Comparison of ENCODE assay signal across 1 cellular context in genomic region chr3:111907151-111907550, GRCh38.
TF ChIP-seq lines count a peak whose summit lies in the region.

No MANE protein-coding gene starts in this region.

TF ChIP-seq in HCT116, 20 proteins besides CTCF, POLR2A, EP300 and RAD21 (continued from another document):
- TF ChIP-seq MAX (IDR thresholded peaks at IDR 0.05) (no peak), SP1 (IDR thresholded peaks at IDR 0.05; ENCODE audit: low read depth) (no peak), SIN3A (IDR thresholded peaks at IDR 0.05; ENCODE audit: low read depth) (no peak), ZBTB33 (IDR thresholded peaks at IDR 0.05; ENCODE audit: extremely low read depth, insufficient replicate concordance, low read length) (no peak), ZFX (IDR thresholded peaks at IDR 0.05) (no peak), CEBPB (IDR thresholded peaks at IDR 0.05; ENCODE audit: low read depth) (no peak), ELF1 (IDR thresholded peaks at IDR 0.05; ENCODE audit: borderline replicate concordance, low read depth) (no peak), TCF7L2 (IDR thresholded peaks at IDR 0.05; ENCODE audit: borderline replicate concordance, extremely low read depth, insufficient read depth, insufficient read length) (no peak), POLR2AphosphoS5 (IDR thresholded peaks at IDR 0.05; ENCODE audit: low read depth, low read length) (no peak)
